ENCODE assay signal across 26 cellular contexts in genomic region chr20:41023549-41023948, GRCh38. TPM values are rescaled to one million over a fixed set of nuclear protein-coding genes. Genes with fewer than 3 reads are reported as not detected.
DNase-seq lines count a peak whose midpoint lies in the region; ATAC-seq, FAIRE-seq and TF ChIP-seq lines count a peak whose summit lies in the region.
"Had no signal": no experiment of that assay in that cellular context is flagged by ENCODE, and none has a peak within 500 bp of the region (broad histone marks: within the 10 kb centered on the region; RNA-seq: fewer than 3 reads in every experiment).

No MANE protein-coding gene starts in this region.

- DNase-seq in Caco-2: no peak
- DNase-seq in NCI-H524 (lab: John Stamatoyannopoulos, UW): peak; percentile 76 to 94
- DNase-seq in K562 (ENCODE audit: extremely low read depth in 1 of 4, low spot score in 3 of 4): peak in 1 of 4 experiments; percentile 64
- DNase-seq in mesendoderm: peak; percentile 66
- no peak for DNase-seq in cerebellar cortex (ENCODE audit: low spot score)
- DNase-seq in hepatic stellate cell (ENCODE audit: low spot score): no peak
- DNase-seq in occipital lobe (lab: John Stamatoyannopoulos, UW): no peak
- DNase-seq: 8988T; ACHN; AML-193; BE2C; Calu3; CD4-positive, alpha-beta T cell; CD8-positive, alpha-beta memory T cell; DMS53; DMS79 treated with DMSO at 0.1 percent for 48 hours; GM23248; H7; HCEC 1CT had no signal

- peak overlapping the region; percentile 48 for H2AFZ ChIP-seq in K562 (ENCODE audit: low read depth, low read length)
- H2AFZ ChIP-seq: GM23248 had no signal

- peak overlapping the region; percentile 28 for H4K8ac ChIP-seq in mesendoderm (ENCODE audit: low read depth, low read length)

- H3K36me3 ChIP-seq in Caco-2 (ENCODE audit: control insufficient read depth, insufficient read depth, low read length) (no peaks in the 10 kb centered on the region), K562 (ENCODE audit: control insufficient read depth, insufficient read depth, low read length) (no peaks in the 10 kb centered on the region), mesendoderm (ENCODE audit: control insufficient read depth, insufficient read depth, low read length) (no peaks in the 10 kb centered on the region)
- H3K36me3 ChIP-seq: BE2C; BLaER1 treated with 17β-estradiol and CSF1 and Interleukin-3, amounts not matched to agents 10 nM and 100 nM had no signal

- H3K4me1 Mint-ChIP-seq in Caco-2 (ENCODE audit: low read depth, unreplicated experiment): peaks cover 32% of the 10 kb centered on the region

- no peak overlapping the region for H3K23ac ChIP-seq in mesendoderm (ENCODE audit: low read length)

- no peaks in the 10 kb centered on the region for H3K9me1 ChIP-seq in K562 (ENCODE audit: control insufficient read depth, insufficient read depth, low read length)

- no peaks in the 10 kb centered on the region for H4K20me1 ChIP-seq in K562 (replicated peaks; ENCODE audit: control insufficient read depth, insufficient read depth, low read length)
- H4K20me1 ChIP-seq: BLaER1 treated with 17β-estradiol and CSF1 and Interleukin-3, amounts not matched to agents 10 nM and 100 nM had no signal

- H3K27ac ChIP-seq in K562 (ENCODE audit: extremely low read depth, low read depth, low read length): no peak overlapping the region
- no peak overlapping the region for H3K27ac ChIP-seq in mesendoderm (ENCODE audit: low read depth, low read length)
- H3K27ac ChIP-seq: A549; BLaER1 treated with 17β-estradiol and CSF1 and Interleukin-3, amounts not matched to agents 10 nM and 100 nM; GM23248 had no signal

- no peaks in the 10 kb centered on the region for H3K9me3 ChIP-seq in Caco-2
- no peaks in the 10 kb centered on the region for H3K9me3 ChIP-seq in K562 (replicated peaks; ENCODE audit: control insufficient read depth, insufficient read depth, low read depth, low read length)
- H3K9me3 ChIP-seq: A549; BE2C; BLaER1 treated with 17β-estradiol and CSF1 and Interleukin-3, amounts not matched to agents 10 nM and 100 nM had no signal

- no peak overlapping the region for H3K56ac ChIP-seq in mesendoderm (ENCODE audit: low read length)

- CTCF ChIA-PET in Caco-2 (lab: Charles Lee): interaction anchor here (1.2 to 4.3 kb wide), 2 partner anchors 12 to 33 kb away, joined by 3 to 20 read pairs; no protein-coding TSS in a partner anchor
- CTCF ChIA-PET in K562 (lab: Yijun Ruan, JAX; ENCODE audit: low intra/inter-chr PET ratio): no interaction called here

- TF ChIP-seq EP300 in K562 (IDR thresholded peaks at IDR 0.05; ENCODE audit: low read length): peak; percentile 44; the same call in 1 of the 2 replicates

- H3K27me3 ChIP-seq in Caco-2 (replicated peaks; ENCODE audit: control insufficient read depth, insufficient read depth, low read length) (no peaks in the 10 kb centered on the region), K562 (ENCODE audit: control insufficient read depth in 2 of 2, insufficient read depth in 2 of 2, low read length in 2 of 2) (no peaks in the 10 kb centered on the region), mesendoderm (ENCODE audit: insufficient read depth, low read length, poor library complexity) (no peaks in the 10 kb centered on the region)
- H3K27me3 ChIP-seq: BE2C; BLaER1 treated with 17β-estradiol and CSF1 and Interleukin-3, amounts not matched to agents 10 nM and 100 nM had no signal

- peaks cover 5% of the 10 kb centered on the region for H3K36me3 Mint-ChIP-seq in Caco-2 (ENCODE audit: insufficient read depth, unreplicated experiment)
- H3K36me3 Mint-ChIP-seq: CD14-positive monocyte had no signal

- no peak for ATAC-seq in K562
- ATAC-seq: A549, GM12878 had no signal

- H3K4me3 Mint-ChIP-seq in Caco-2 (ENCODE audit: unreplicated experiment): no peak overlapping the region
- H3K4me3 Mint-ChIP-seq: CD14-positive monocyte; CD4-positive, alpha-beta T cell; CD8-positive, alpha-beta memory T cell had no signal

- no peak overlapping the region for H2BK5ac ChIP-seq in mesendoderm (ENCODE audit: low read length)

- in situ Hi-C loops in K562 (cut with MboI): no loop called here

- TF ChIP-seq RAD21 in K562 (CRISPR knock-in tag; conservative IDR thresholded peaks at IDR 0.05 in 1 of 2, IDR thresholded peaks at IDR 0.05 in 1 of 2): no peak

- no peak overlapping the region for H2BK15ac ChIP-seq in mesendoderm (replicated peaks; ENCODE audit: low read depth)

- FAIRE-seq in K562 (lab: Jason Lieb, UNC): peak; percentile 72
- FAIRE-seq: A549, G401.6, GM12878, GM19239, H1 had no signal

- H3K4ac ChIP-seq in mesendoderm (ENCODE audit: low read depth, low read length): no peak overlapping the region

- no peak overlapping the region for H4K5ac ChIP-seq in mesendoderm (ENCODE audit: low read length)

- H3K4me1 ChIP-seq in Caco-2: peaks cover 24% of the 10 kb centered on the region
- H3K4me1 ChIP-seq in K562 (replicated peaks in 1 of 2; ENCODE audit: control insufficient read depth in 2 of 2, insufficient read depth in 2 of 2, low read length in 2 of 2): peaks cover 15 to 18% of the 10 kb centered on the region in 2 experiments; a peak in 4 of 5 replicates
- H3K4me1 ChIP-seq in mesendoderm (ENCODE audit: control insufficient read depth, low read depth, low read length): peaks cover 15% of the 10 kb centered on the region
- H3K4me1 ChIP-seq: BE2C had no signal

- TF ChIP-seq CTCF in Caco-2 (IDR thresholded peaks at IDR 0.05; ENCODE audit: insufficient read depth in 1 of 2, low read depth in 1 of 2, low read length in 1 of 2, severe bottlenecking in 1 of 2, unreplicated experiment in 1 of 2) (no peak), K562 (IDR thresholded peaks at IDR 0.05 in 2 of 3, conservative IDR thresholded peaks at IDR 0.05 in 1 of 3; ENCODE audit: insufficient read depth in 2 of 3, low read depth in 1 of 3, low read length in 3 of 3) (no peak)

- no peaks in the 10 kb centered on the region for H3K9me3 Mint-ChIP-seq in Caco-2 (ENCODE audit: unreplicated experiment)
- H3K9me3 Mint-ChIP-seq: CD4-positive, alpha-beta T cell; CD8-positive, alpha-beta memory T cell had no signal

- H3K9ac ChIP-seq in K562 (ENCODE audit: insufficient read depth in 1 of 2, low read depth in 2 of 2, low read length in 2 of 2) (no peak overlapping the region; a peak in 1 of 4 replicates), mesendoderm (ENCODE audit: low read length) (no peak overlapping the region)
- H3K9ac ChIP-seq: BLaER1 treated with 17β-estradiol and CSF1 and Interleukin-3, amounts not matched to agents 10 nM and 100 nM; GM23248 had no signal

- H3K4me3 ChIP-seq in Caco-2 (ENCODE audit: low read depth, low read length): no peak overlapping the region
- no peak overlapping the region for H3K4me3 ChIP-seq in K562
- H3K4me3 ChIP-seq in mesendoderm (ENCODE audit: low read length): no peak overlapping the region
- H3K4me3 ChIP-seq: A549; BLaER1 treated with 17β-estradiol and CSF1 and Interleukin-3, amounts not matched to agents 10 nM and 100 nM; GM12878; GM23248 had no signal

- peak overlapping the region; percentile 28; the same call in 1 of the 2 replicates for H3K4me2 ChIP-seq in K562 (ENCODE audit: insufficient read depth, low read length)
- no peak overlapping the region for H3K4me2 ChIP-seq in mesendoderm (ENCODE audit: low read length)
- H3K4me2 ChIP-seq: A549; BLaER1 treated with 17β-estradiol and CSF1 and Interleukin-3, amounts not matched to agents 10 nM and 100 nM had no signal

- no peak for TF ChIP-seq POLR2A in K562 (conservative IDR thresholded peaks at IDR 0.05)

- POLR2A ChIA-PET in Caco-2 (lab: Charles Lee): no interaction called here
- POLR2A ChIA-PET in K562 (lab: Yijun Ruan, JAX): interaction anchor here (0.6 to 0.9 kb wide), 3 partner anchors 9 to 70 kb away, joined by 3 to 4 read pairs (median 4); no protein-coding TSS in a partner anchor

- no peak overlapping the region for H2AK5ac ChIP-seq in mesendoderm (ENCODE audit: low read length)

- no peaks in the 10 kb centered on the region for H3K27me3 Mint-ChIP-seq in Caco-2 (ENCODE audit: insufficient read depth, unreplicated experiment)
- H3K27me3 Mint-ChIP-seq: CD4-positive, alpha-beta T cell had no signal

- H3K27ac Mint-ChIP-seq in Caco-2 (ENCODE audit: unreplicated experiment): peak overlapping the region; percentile 1
- H3K27ac Mint-ChIP-seq: CD4-positive, alpha-beta T cell; CD8-positive, alpha-beta memory T cell had no signal

- intact Hi-C loops in Caco-2 (cut with micrococcal nuclease; ENCODE audit: unreplicated experiment) (no loop called here), K562 (cut with micrococcal nuclease) (no loop called here)

- peaks cover 6% of the 10 kb centered on the region; the same call in 2 of the 3 replicates for H3K79me2 ChIP-seq in K562 (ENCODE audit: control insufficient read depth, insufficient read depth, low read length)
- H3K79me2 ChIP-seq in mesendoderm (ENCODE audit: control insufficient read depth, insufficient read depth, low read length): no peaks in the 10 kb centered on the region

- no peaks in the 10 kb centered on the region for H3K79me1 ChIP-seq in mesendoderm (ENCODE audit: low read length)

- H2BK120ac ChIP-seq in mesendoderm (ENCODE audit: low read depth, low read length): no peak overlapping the region

- no peak overlapping the region for H3K18ac ChIP-seq in mesendoderm (ENCODE audit: low read length)

- no TSS peak for BruUV-seq in Caco-2 (replicated peaks; lab: Mats Ljungman, UMichigan)
- BruUV-seq in K562 (replicated peaks; lab: Mats Ljungman, UMichigan): no TSS peak

- WGBS in K562 (ENCODE audit: insufficient coverage, low coverage, missing lambda C conversion rate): 0% methylated on average over 3 of the region's 3 CpGs
- WGBS in mesendoderm (ENCODE audit: extremely low coverage, insufficient coverage, low lambda C conversion rate): no CpG with 5 or more reads among the region's 3 CpGs

RNA-seq across cellular contexts. Expression of gene TOP1, which starts 5.1 kb away (rescaled TPM):
- total RNA-seq in Caco-2 (2022) (142 and 144 TPM in 2 replicates), K562 (2014; rRNA removed) (26.0 and 26.7 TPM in 2 replicates), K562 (2014; rRNA removed; fragmentation: Illumina TruSeq; extraction: Trizol) (44.6 and 46.7 TPM in 2 replicates), K562 (2015; rRNA removed; fragmentation: Illumina TruSeq; extraction: Trizol) (38.6 and 39.6 TPM in 2 replicates), K562 (2021) (86.0 and 95.6 TPM in 2 replicates), occipital lobe (26.2 TPM)
- total RNA-seq in K562 (2011; cell fraction: chromatin; rRNA removed; ENCODE audit: low replicate concordance): 9.4 and 30.0 TPM in 2 replicates
- 7.2 and 9.3 TPM in 2 replicates for total RNA-seq in K562 (2011; cell fraction: nucleolus; rRNA removed)
- total RNA-seq in K562 (2011; cell fraction: nucleoplasm; rRNA removed): 10.3 and 14.0 TPM in 2 replicates
- polyA plus RNA-seq in K562 (2011; rRNA removed) (17.3 and 26.4 TPM in 2 replicates), K562 (2014; fragmentation: Illumina TruSeq; extraction: Trizol) (101 and 127 TPM in 2 replicates), K562 (2014; fragmentation: Nextera tagmentation; extraction: Ambion mirVana) (10 to 100 TPM; 29.2 to 38.2 TPM), K562 (2014; rRNA removed) (40.9 and 50.4 TPM in 2 replicates)
- polyA plus RNA-seq in K562 (2011; cell fraction: cytosol; rRNA removed): 6.0 and 13.1 TPM in 2 replicates
- polyA plus RNA-seq in K562 (2011; cell fraction: nucleus; rRNA removed): 16.4 and 19.7 TPM in 2 replicates
- polyA plus RNA-seq in K562 (2012): 68.8 and 90.2 TPM in 2 replicates
- 30.9 and 35.0 TPM in 2 replicates for polyA minus RNA-seq in K562 (2011; rRNA and poly(A)+ RNA removed)
- polyA minus RNA-seq in K562 (2011; cell fraction: cytosol; rRNA and poly(A)+ RNA removed): 43.7 and 44.8 TPM in 2 replicates
- 9.3 and 13.1 TPM in 2 replicates for polyA minus RNA-seq in K562 (2011; cell fraction: nucleus; rRNA and poly(A)+ RNA removed)
- 172 TPM for polyA plus RNA-seq in mesendoderm (2013, experiment 1 of 2)
- polyA plus RNA-seq in mesendoderm (2013, experiment 2 of 2): 171 TPM

Comparison
In these comparisons a context has a peak if more than half of its experiments do, and no peak if none do; other contexts are left out.
1. DNase-seq: peak in NCI-H524 (2 of 2) and mesendoderm (single experiment); none in Caco-2 (0 of 2), cerebellar cortex (single experiment), hepatic stellate cell (single experiment) and occipital lobe (single experiment).